ENCODE assay signal across 1 cellular context in genomic region chr1:234546890-234547788, GRCh38.
TF ChIP-seq lines count a peak whose summit lies in the region.

No MANE protein-coding gene starts in this region.

TF ChIP-seq in K562, 482 proteins besides CTCF, POLR2A, EP300 and RAD21 (continued from another document and continues in another):
- no peak for TF ChIP-seq ELK1 (CRISPR knock-in tag; IDR thresholded peaks at IDR 0.05)
- 0 out of 2 replicates have a peak, but pooled peaks have one; percentile 25 for TF ChIP-seq HCFC1 (IDR thresholded peaks at IDR 0.05; ENCODE audit: low read depth, low read length)
- no peak for TF ChIP-seq CHD1 (IDR thresholded peaks at IDR 0.05; ENCODE audit: low read length)
- no peak for TF ChIP-seq HMGXB4 (CRISPR knock-in tag; IDR thresholded peaks at IDR 0.05)
- no peak for TF ChIP-seq STAT5B (CRISPR knock-in tag; IDR thresholded peaks at IDR 0.05)
- TF ChIP-seq CCAR2 (IDR thresholded peaks at IDR 0.05; ENCODE audit: low read depth, low read length): no peak
- no peak for TF ChIP-seq PCBP2 (IDR thresholded peaks at IDR 0.05; ENCODE audit: low read depth, low read length, poor library complexity, severe bottlenecking)
- no peak for TF ChIP-seq ETS1 (conservative IDR thresholded peaks at IDR 0.05; ENCODE audit: control insufficient read depth, low read depth, low read length)
- TF ChIP-seq POLR2B (IDR thresholded peaks at IDR 0.05; ENCODE audit: low read depth, partially characterized antibody): no peak
- TF ChIP-seq ZFP36 (IDR thresholded peaks at IDR 0.05; ENCODE audit: low read depth, low read length, partially characterized antibody): no peak
- no peak for TF ChIP-seq NELFE (IDR thresholded peaks at IDR 0.05; ENCODE audit: insufficient read depth, insufficient read length)
- no peak for TF ChIP-seq BRF2 (IDR thresholded peaks at IDR 0.05; ENCODE audit: borderline replicate concordance, insufficient read depth, insufficient read length)
- TF ChIP-seq ZNF263 (CRISPR knock-in tag; IDR thresholded peaks at IDR 0.05; ENCODE audit: borderline replicate concordance): no peak
- peak; percentile 72; the same call in 1 of the 2 replicates for TF ChIP-seq ZNF76 (CRISPR knock-in tag; IDR thresholded peaks at IDR 0.05; ENCODE audit: borderline replicate concordance)
- no peak for TF ChIP-seq DEAF1 (CRISPR knock-in tag; IDR thresholded peaks at IDR 0.05)
- no peak for TF ChIP-seq IFI16 (CRISPR knock-in tag; IDR thresholded peaks at IDR 0.05)
- no peak for TF ChIP-seq ESRRB (CRISPR knock-in tag; IDR thresholded peaks at IDR 0.05; ENCODE audit: borderline replicate concordance)
- no peak for TF ChIP-seq MCM5 (IDR thresholded peaks at IDR 0.05; ENCODE audit: low read depth)
- no peak for TF ChIP-seq ZNF785 (CRISPR knock-in tag; IDR thresholded peaks at IDR 0.05)
- TF ChIP-seq RBBP5 (IDR thresholded peaks at IDR 0.05; ENCODE audit: borderline replicate concordance, insufficient read depth, low read length, poor library complexity, severe bottlenecking): no peak
- no peak for TF ChIP-seq KAT2B (IDR thresholded peaks at IDR 0.05; ENCODE audit: low read depth, low read length)
- no peak for TF ChIP-seq WHSC1 (IDR thresholded peaks at IDR 0.05; ENCODE audit: low read length)
- TF ChIP-seq ARHGAP35 (IDR thresholded peaks at IDR 0.05; ENCODE audit: partially characterized antibody): peak; percentile 88
- TF ChIP-seq HDAC1 (IDR thresholded peaks at IDR 0.05): peak in 1 of 2 experiments; percentile 92; a peak in 2 of 4 replicates
- TF ChIP-seq ZNF518B (CRISPR knock-in tag; IDR thresholded peaks at IDR 0.05): no peak
- TF ChIP-seq HDAC8 (tag; IDR thresholded peaks at IDR 0.05): peak; percentile 83; the same call in 1 of the 2 replicates
- TF ChIP-seq ZNF274 (IDR thresholded peaks at IDR 0.05; ENCODE audit: borderline replicate concordance, low read depth, low read length): no peak
- TF ChIP-seq ZNF318 (IDR thresholded peaks at IDR 0.05; ENCODE audit: borderline replicate concordance in 1 of 2, low read depth in 1 of 2): peak in 1 of 2 experiments; percentile 71; a peak in 2 of 4 replicates
- TF ChIP-seq HDAC6 (IDR thresholded peaks at IDR 0.05; ENCODE audit: low read depth, low read length): no peak
- peak; percentile 76; the same call in 1 of the 2 replicates for TF ChIP-seq E2F3 (CRISPR knock-in tag; IDR thresholded peaks at IDR 0.05)
- no peak; the same call in none of the 2 replicates for TF ChIP-seq PKNOX1 (IDR thresholded peaks at IDR 0.05)
- no peak; the same call in 1 of the 2 replicates for TF ChIP-seq ZKSCAN1 (IDR thresholded peaks at IDR 0.05; ENCODE audit: low read depth, low read length)
- TF ChIP-seq RAD51 (IDR thresholded peaks at IDR 0.05; ENCODE audit: borderline replicate concordance, low read depth): no peak; the same call in 1 of the 2 replicates
- peak in 1 of 2 experiments; percentile 17; a peak in 1 of 4 replicates for TF ChIP-seq NRF1 (conservative IDR thresholded peaks at IDR 0.05 in 1 of 2, IDR thresholded peaks at IDR 0.05 in 1 of 2)
- TF ChIP-seq ZNF24 (IDR thresholded peaks at IDR 0.05): peak; percentile 81
